In the genomic region with DNA sequence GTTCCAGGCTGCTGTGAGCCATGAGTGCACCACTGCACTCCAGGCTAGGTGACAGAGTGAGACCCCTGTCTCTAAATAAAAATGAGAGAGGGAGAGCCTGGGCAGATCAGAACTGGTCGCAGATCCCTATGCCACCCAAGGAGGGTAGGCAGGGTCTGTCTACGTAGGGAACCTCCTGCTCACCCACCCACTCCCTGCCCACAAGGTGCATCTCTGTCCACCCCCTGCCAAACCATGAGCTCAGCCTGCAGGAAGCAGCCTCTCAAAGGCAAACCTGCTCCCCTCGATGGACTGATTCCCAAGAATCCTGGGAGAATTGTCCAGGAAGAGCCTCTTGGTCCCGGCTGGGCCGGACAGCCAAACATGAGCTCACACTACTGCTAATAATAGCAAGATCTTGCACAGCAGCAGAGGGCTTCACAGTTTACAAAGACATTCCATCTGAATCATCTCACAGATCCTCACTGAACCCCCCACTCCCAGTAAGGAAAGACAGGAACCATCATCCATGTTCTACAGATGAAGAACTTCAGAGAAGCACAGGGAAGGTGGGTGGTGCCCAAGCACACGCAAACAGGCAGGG, we compare ENCODE assay signal across 11 cellular contexts. TPM values are rescaled to one million over a fixed set of nuclear protein-coding genes. Genes with fewer than 3 reads are reported as not detected.
DNase-seq lines count a peak whose midpoint lies in the region; ATAC-seq, FAIRE-seq and TF ChIP-seq lines count a peak whose summit lies in the region.
"Had no signal": no experiment of that assay in that cellular context is flagged by ENCODE, and none has a peak within 500 bp of the region (broad histone marks: within the 10 kb centered on the region; RNA-seq: fewer than 3 reads in every experiment).

No MANE protein-coding gene starts in this region.

- H3K9me3 ChIP-seq in fibroblast of lung (ENCODE audit: control insufficient read depth, insufficient read depth, low read depth, low read length), result peaks cover 1% of the 10 kb centered on the region

- TF ChIP-seq CTCF in fibroblast of lung (conservative IDR thresholded peaks at IDR 0.05 in 1 of 2, IDR thresholded peaks at IDR 0.05 in 1 of 2; ENCODE audit: low read depth in 1 of 2, low read length in 2 of 2) (no peak), osteocyte (IDR thresholded peaks at IDR 0.05) (no peak)

- peak overlapping the region; percentile 94 for H3K27ac Mint-ChIP-seq in osteocyte (ENCODE audit: unreplicated experiment)
- H3K27ac Mint-ChIP-seq: activated naive CD8-positive, alpha-beta T cell treated with anti-CD3 and anti-CD28 coated beads, Interleukin-2, amount 10 ng/mL, durations not matched to agents 7 days and 5 days; stimulated activated effector memory CD8-positive, alpha-beta T cell treated with anti-CD3 and anti-CD28 coated beads, Interleukin-12 subunit alpha, Interleukin-12 subunit beta, amount 100 ng/mL, for 72 hours had no signal

- H3K4me2 ChIP-seq in fibroblast of lung (ENCODE audit: extremely low read depth, insufficient read depth, low read length), result peak overlapping the region; percentile 83

- FAIRE-seq in RCC 7860 (lab: Jason Lieb, UNC), result no peak

- DNase-seq in RCC 7860 (ENCODE audit: low spot score) (peak; percentile 75), fibroblast of lung (ENCODE audit: low read depth in 2 of 2) (peak; percentile 90 to 96), osteocyte (ENCODE audit: extremely low spot score, unreplicated experiment) (no peak), activated T-cell treated with anti-CD3 and anti-CD28 coated beads for 4 hours (no peak), pons (ENCODE audit: low spot score) (no peak), SIG-M5 (lab: John Stamatoyannopoulos, UW) (no peak)
- DNase-seq: activated naive CD8-positive, alpha-beta T cell treated with anti-CD3 and anti-CD28 coated beads, Interleukin-2, amount 10 ng/mL, durations not matched to agents 7 days and 5 days; SW 1271 had no signal

- H3K4me1 ChIP-seq in ACC112 (ENCODE audit: control insufficient read depth, insufficient read depth, low read length, unreplicated experiment) (peaks cover 50% of the 10 kb centered on the region), fibroblast of lung (ENCODE audit: control insufficient read depth, extremely low read depth, insufficient read depth, low read length) (peaks cover 53% of the 10 kb centered on the region)

- H3K36me3 Mint-ChIP-seq in osteocyte (ENCODE audit: unreplicated experiment), result peaks cover 7% of the 10 kb centered on the region
- H3K36me3 Mint-ChIP-seq: activated naive CD8-positive, alpha-beta T cell treated with anti-CD3 and anti-CD28 coated beads, Interleukin-2, amount 10 ng/mL, durations not matched to agents 7 days and 5 days; stimulated activated effector memory CD8-positive, alpha-beta T cell treated with anti-CD3 and anti-CD28 coated beads, Interleukin-12 subunit alpha, Interleukin-12 subunit beta, amount 100 ng/mL, for 72 hours had no signal

- no peak for ATAC-seq in GM18873 (IDR thresholded peaks at IDR 0.05; ENCODE audit: low FRiP score, unreplicated experiment)
- ATAC-seq: stimulated activated effector memory CD8-positive, alpha-beta T cell treated with anti-CD3 and anti-CD28 coated beads, Interleukin-12 subunit alpha, Interleukin-12 subunit beta, amount 100 ng/mL, for 72 hours had no signal

- H2AFZ ChIP-seq in ACC112 (ENCODE audit: low read length, unreplicated experiment) (no peak overlapping the region), fibroblast of lung (ENCODE audit: low read length) (no peak overlapping the region)

- no peaks in the 10 kb centered on the region for H3K27me3 ChIP-seq in ACC112 (ENCODE audit: insufficient read depth, low read length)
- H3K27me3 ChIP-seq in fibroblast of lung (ENCODE audit: control insufficient read depth, insufficient read depth, low read length), result no peaks in the 10 kb centered on the region

- no peak overlapping the region for H3K4me3 Mint-ChIP-seq in osteocyte (ENCODE audit: unreplicated experiment)
- H3K4me3 Mint-ChIP-seq: activated naive CD8-positive, alpha-beta T cell treated with anti-CD3 and anti-CD28 coated beads, Interleukin-2, amount 10 ng/mL, durations not matched to agents 7 days and 5 days; stimulated activated effector memory CD8-positive, alpha-beta T cell treated with anti-CD3 and anti-CD28 coated beads, Interleukin-12 subunit alpha, Interleukin-12 subunit beta, amount 100 ng/mL, for 72 hours had no signal

- H3K36me3 ChIP-seq in ACC112 (ENCODE audit: insufficient read depth, low read length) (peaks cover 4% of the 10 kb centered on the region; the same call in 1 of the 2 replicates), fibroblast of lung (ENCODE audit: control insufficient read depth, insufficient read depth, low read length) (peaks cover 4% of the 10 kb centered on the region)

- H3K79me2 ChIP-seq in ACC112 (ENCODE audit: control insufficient read depth, insufficient read depth, low read length, unreplicated experiment), result peaks cover 53% of the 10 kb centered on the region
- peaks cover 72% of the 10 kb centered on the region for H3K79me2 ChIP-seq in fibroblast of lung (ENCODE audit: control insufficient read depth, insufficient read depth, low read length)

- H4K20me1 ChIP-seq in fibroblast of lung (ENCODE audit: control insufficient read depth, extremely low read depth, insufficient read depth, low read length), result no peaks in the 10 kb centered on the region

- H3K9ac ChIP-seq in fibroblast of lung (ENCODE audit: insufficient read depth, low read length), result peak overlapping the region; percentile 68

- H3K4me3 ChIP-seq in ACC112 (ENCODE audit: low read depth, low read length) (no peak overlapping the region), fibroblast of lung (replicated peaks in 1 of 4; ENCODE audit: control extremely low read depth in 1 of 4, insufficient read depth in 1 of 4, low read depth in 3 of 4, low read length in 4 of 4) (peak overlapping the region in 1 of 4 experiments; percentile 32)

- peaks cover 53% of the 10 kb centered on the region for H3K4me1 Mint-ChIP-seq in osteocyte (ENCODE audit: unreplicated experiment)

- no peaks in the 10 kb centered on the region for H3K27me3 Mint-ChIP-seq in osteocyte (ENCODE audit: unreplicated experiment)
- H3K27me3 Mint-ChIP-seq: activated naive CD8-positive, alpha-beta T cell treated with anti-CD3 and anti-CD28 coated beads, Interleukin-2, amount 10 ng/mL, durations not matched to agents 7 days and 5 days had no signal

- H3K27ac ChIP-seq in ACC112 (ENCODE audit: low read depth, low read length) (peak overlapping the region; percentile 93), fibroblast of lung (ENCODE audit: insufficient read depth, low read length) (peak overlapping the region; percentile 97)

- no peaks in the 10 kb centered on the region for H3K9me3 Mint-ChIP-seq in osteocyte (ENCODE audit: unreplicated experiment)
- H3K9me3 Mint-ChIP-seq: activated naive CD8-positive, alpha-beta T cell treated with anti-CD3 and anti-CD28 coated beads, Interleukin-2, amount 10 ng/mL, durations not matched to agents 7 days and 5 days had no signal

RNA-seq across cellular contexts. Expression of a gene that starts 27.8 kb away (rescaled TPM):
- under 0.01 TPM in 1 of 2 replicates, not detected in the other for total RNA-seq in fibroblast of lung
- polyA plus RNA-seq in fibroblast of lung, result 0.09 TPM in 2 replicates
- 0.06 TPM in 1 of 2 replicates, not detected in the other for polyA plus RNA-seq in fibroblast of lung (2012)
- polyA minus RNA-seq in fibroblast of lung (ENCODE audit: low replicate concordance), result not detected in 2 replicates
- 0.26 TPM in 1 of 2 replicates, not detected in the other for total RNA-seq in osteocyte
- total RNA-seq: activated naive CD8-positive, alpha-beta T cell treated with anti-CD3 and anti-CD28 coated beads, Interleukin-2, amount 10 ng/mL, durations not matched to agents 7 days and 5 days had no signal

Comparison
In these comparisons a context has a peak if more than half of its experiments do, and no peak if none do; other contexts are left out.
1. DNase-seq: peak in RCC 7860 (single experiment) and fibroblast of lung (2 of 2); none in osteocyte (single experiment), activated T-cell treated with anti-CD3 and anti-CD28 coated beads for 4 hours (single experiment), pons (single experiment) and SIG-M5 (single experiment).